9 cellular contexts compared by ENCODE assay signal in genomic region chr16:57627184-57627871, GRCh38. TPM values are rescaled to one million over a fixed set of nuclear protein-coding genes. Genes with fewer than 3 reads are reported as not detected.
DNase-seq lines count a peak whose midpoint lies in the region; ATAC-seq and TF ChIP-seq lines count a peak whose summit lies in the region.
"Had no signal": no experiment of that assay in that cellular context is flagged by ENCODE, and none has a peak within 500 bp of the region (broad histone marks: within the 10 kb centered on the region; RNA-seq: fewer than 3 reads in every experiment).

No MANE protein-coding gene starts in this region.

- no peaks in the 10 kb centered on the region for H3K36me3 Mint-ChIP-seq in GM23338 (ENCODE audit: low read depth)

- no peak overlapping the region for H3K27ac ChIP-seq in GM23338 (ENCODE audit: low read depth)

- H3K4me3 ChIP-seq in GM23338 (no peak overlapping the region), foreskin fibroblast (ENCODE audit: low read depth in 1 of 2, low read length in 2 of 2) (no peak overlapping the region), retinal pigment epithelial cell (ENCODE audit: low read length) (no peak overlapping the region)

- no peak overlapping the region; the same call in 1 of the 2 replicates for H3K27ac Mint-ChIP-seq in GM23338

- H3K36me3 ChIP-seq in GM23338 (ENCODE audit: insufficient read depth) = no peaks in the 10 kb centered on the region

- H3K9me3 Mint-ChIP-seq in GM23338 = no peaks in the 10 kb centered on the region

- H2AFZ ChIP-seq in GM23338 = peak overlapping the region; percentile 63; the same call in 1 of the 2 replicates

- TF ChIP-seq CTCF in GM23338 (conservative IDR thresholded peaks at IDR 0.05; ENCODE audit: low read depth in 2 of 2) = peak; percentile 35 to 44
- TF ChIP-seq CTCF in foreskin fibroblast (IDR thresholded peaks at IDR 0.05; ENCODE audit: low read depth, low read length) = peak; percentile 24
- peak; percentile 59 for TF ChIP-seq CTCF in retinal pigment epithelial cell (conservative IDR thresholded peaks at IDR 0.05; ENCODE audit: low read depth, low read length)

- H3K9me2 ChIP-seq in GM23338 (ENCODE audit: insufficient read depth) = no peaks in the 10 kb centered on the region

- peak overlapping the region; percentile 68 for H3K4me2 ChIP-seq in GM23338

- H4K20me1 ChIP-seq in GM23338 (replicated peaks; ENCODE audit: insufficient read depth) = no peaks in the 10 kb centered on the region

- H3K4me3 Mint-ChIP-seq in GM23338 = peak overlapping the region; percentile 54; the same call in 2 of the 3 replicates

- H3K27me3 ChIP-seq in GM23338 (ENCODE audit: insufficient read depth) = no peaks in the 10 kb centered on the region

- peaks cover 61% of the 10 kb centered on the region for H3K4me1 Mint-ChIP-seq in GM23338

- DNase-seq in GM23338 (ENCODE audit: low spot score) (peak; percentile 71), SW480 (ENCODE audit: low spot score) (peak; percentile 76), foreskin fibroblast (peak; percentile 85 to 86), retinal pigment epithelial cell (ENCODE audit: low read depth) (peak; percentile 74), GF-D8 (lab: John Stamatoyannopoulos, UW) (no peak)
- DNase-seq: central memory CD4-positive, alpha-beta T cell had no signal

- H3F3A ChIP-seq in GM23338 (replicated peaks; ENCODE audit: low read depth) = no peaks in the 10 kb centered on the region

- H3K27me3 Mint-ChIP-seq in GM23338 (ENCODE audit: insufficient read depth, low read depth, poor library complexity) = peaks cover 22% of the 10 kb centered on the region

- ATAC-seq in GM23338 (peak; percentile 54), HG03442 (IDR thresholded peaks at IDR 0.05; ENCODE audit: unreplicated experiment) (no peak), HG03175 (IDR thresholded peaks at IDR 0.05; ENCODE audit: unreplicated experiment) (no peak), GM21717 (IDR thresholded peaks at IDR 0.05; ENCODE audit: unreplicated experiment) (no peak)

- 0 out of 2 replicates have a peak, but pooled peaks cover 5% of the 10 kb centered on the region for H3K4me1 ChIP-seq in GM23338 (ENCODE audit: insufficient read depth)

- H3K79me2 ChIP-seq in GM23338 (replicated peaks; ENCODE audit: insufficient read depth) = no peaks in the 10 kb centered on the region

TF ChIP-seq in GM23338, 12 proteins besides CTCF, POLR2A, EP300 and RAD21:
- TF ChIP-seq NANOG (IDR thresholded peaks at IDR 0.05; ENCODE audit: borderline replicate concordance) (no peak), JUNB (IDR thresholded peaks at IDR 0.05; ENCODE audit: unreplicated experiment) (no peak), REST (IDR thresholded peaks at IDR 0.05; ENCODE audit: unreplicated experiment) (no peak), POLR2AphosphoS5 (IDR thresholded peaks at IDR 0.05; ENCODE audit: low read depth) (no peak)

RNA-seq across cellular contexts. Expression of gene ADGRG1, which starts 1.1 kb away (rescaled TPM):
- 0.12 and 0.14 TPM in 2 replicates for total RNA-seq in GM23338 (2014; rRNA removed; shearing (Covaris generic))
- 0.09 and 0.47 TPM in 2 replicates for polyA plus RNA-seq in GM23338 (2016; fragmentation: Nextera tagmentation; extraction: Ambion mirVana)

RNA-seq across cellular contexts. Expression of gene ADGRG3, which starts 40.8 kb away (rescaled TPM):
- not detected in 2 replicates for total RNA-seq in GM23338 (2014; rRNA removed; shearing (Covaris generic))
- polyA plus RNA-seq in GM23338 (2016; fragmentation: Nextera tagmentation; extraction: Ambion mirVana) = not detected in 2 replicates
